ENCODE assay signal across 15 cellular contexts in genomic region chr3:195587824-195588223, GRCh38. TPM values are rescaled to one million over a fixed set of nuclear protein-coding genes. Genes with fewer than 3 reads are reported as not detected.
DNase-seq lines count a peak whose midpoint lies in the region; ATAC-seq and TF ChIP-seq lines count a peak whose summit lies in the region.
"Had no signal": no experiment of that assay in that cellular context is flagged by ENCODE, and none has a peak within 500 bp of the region (broad histone marks: within the 10 kb centered on the region; RNA-seq: fewer than 3 reads in every experiment).

No MANE protein-coding gene starts in this region.

- H3K9me3 ChIP-seq in breast epithelium (peaks cover 0 to 4% of the 10 kb centered on the region in 2 donors), mammary epithelial cell (replicated peaks; ENCODE audit: insufficient read depth, low read length) (no peaks in the 10 kb centered on the region), OCI-LY3 (ENCODE audit: insufficient read depth, low read length) (no peaks in the 10 kb centered on the region; the same call in 1 of the 2 replicates)
- H3K9me3 ChIP-seq: BE2C had no signal

- H3K27ac ChIP-seq in breast epithelium, result peak overlapping the region; percentile 38 to 83
- H3K27ac ChIP-seq in mammary epithelial cell (ENCODE audit: insufficient read depth, low read depth, low read length), result no peak overlapping the region
- H3K27ac ChIP-seq in OCI-LY3 (ENCODE audit: low read length), result no peak overlapping the region

- no peaks in the 10 kb centered on the region for H3K27me3 Mint-ChIP-seq in stimulated activated naive CD8-positive, alpha-beta T cell treated with anti-CD3 and anti-CD28 coated beads, Interleukin-15, amount 100 ng/mL, for 72 hours
- H3K27me3 Mint-ChIP-seq: IgD-negative memory B cell had no signal

- no peaks in the 10 kb centered on the region for H3K9me3 Mint-ChIP-seq in stimulated activated naive CD8-positive, alpha-beta T cell treated with anti-CD3 and anti-CD28 coated beads, Interleukin-15, amount 100 ng/mL, for 72 hours
- H3K9me3 Mint-ChIP-seq: IgD-negative memory B cell had no signal

- H3K9ac ChIP-seq in mammary epithelial cell (ENCODE audit: insufficient read depth, low read length) (no peak overlapping the region), OCI-LY3 (ENCODE audit: low read length) (no peak overlapping the region)

- WGBS in mammary epithelial cell (ENCODE audit: low coverage, missing lambda C conversion rate), result 95% methylated on average over 4 of the region's 5 CpGs

- no peak overlapping the region for H3K4me3 ChIP-seq in breast epithelium
- H3K4me3 ChIP-seq in mammary epithelial cell (replicated peaks in 1 of 3; ENCODE audit: insufficient read depth in 1 of 3, low read depth in 2 of 3, low read length in 3 of 3), result no peak overlapping the region
- no peak overlapping the region for H3K4me3 ChIP-seq in OCI-LY3 (ENCODE audit: low read length)

- TF ChIP-seq CTCF in breast epithelium (IDR thresholded peaks at IDR 0.05), result no peak
- no peak for TF ChIP-seq CTCF in mammary epithelial cell (conservative IDR thresholded peaks at IDR 0.05 in 1 of 2, IDR thresholded peaks at IDR 0.05 in 1 of 2; ENCODE audit: extremely low read depth in 1 of 2, insufficient read depth in 1 of 2, low read depth in 1 of 2, low read length in 2 of 2)
- no peak for TF ChIP-seq CTCF in OCI-LY3 (IDR thresholded peaks at IDR 0.05; ENCODE audit: low read depth, low read length)

- no peak overlapping the region for H3K4me3 Mint-ChIP-seq in stimulated activated naive CD8-positive, alpha-beta T cell treated with anti-CD3 and anti-CD28 coated beads, Interleukin-15, amount 100 ng/mL, for 72 hours
- H3K4me3 Mint-ChIP-seq: H9, IgD-negative memory B cell had no signal

- H3K36me3 ChIP-seq in breast epithelium (no peaks in the 10 kb centered on the region), mammary epithelial cell (ENCODE audit: insufficient read depth, low read length) (no peaks in the 10 kb centered on the region), OCI-LY3 (replicated peaks; ENCODE audit: low read depth, low read length) (no peaks in the 10 kb centered on the region)
- H3K36me3 ChIP-seq: BE2C had no signal

- H3K79me2 ChIP-seq in mammary epithelial cell (ENCODE audit: insufficient read depth, low read length) (no peaks in the 10 kb centered on the region), OCI-LY3 (ENCODE audit: low read length) (no peaks in the 10 kb centered on the region)

- peaks cover 13% of the 10 kb centered on the region for H3K4me1 Mint-ChIP-seq in stimulated activated naive CD8-positive, alpha-beta T cell treated with anti-CD3 and anti-CD28 coated beads, Interleukin-15, amount 100 ng/mL, for 72 hours
- H3K4me1 Mint-ChIP-seq: IgD-negative memory B cell had no signal

- no peaks in the 10 kb centered on the region for H3K27me3 ChIP-seq in breast epithelium
- peaks cover 2% of the 10 kb centered on the region for H3K27me3 ChIP-seq in mammary epithelial cell (ENCODE audit: insufficient read depth, low read length)
- peaks cover 22% of the 10 kb centered on the region for H3K27me3 ChIP-seq in OCI-LY3 (ENCODE audit: low read depth, low read length)
- H3K27me3 ChIP-seq: BE2C had no signal

- BruUV-seq in mammary epithelial cell (replicated peaks; lab: Mats Ljungman, UMichigan), result no TSS peak

- H3K27ac Mint-ChIP-seq in stimulated activated naive CD8-positive, alpha-beta T cell treated with anti-CD3 and anti-CD28 coated beads, Interleukin-15, amount 100 ng/mL, for 72 hours, result no peak overlapping the region
- H3K27ac Mint-ChIP-seq: H9, IgD-negative memory B cell had no signal

- peak; percentile 75 for ATAC-seq in stimulated activated naive CD8-positive, alpha-beta T cell treated with anti-CD3 and anti-CD28 coated beads, Interleukin-15, amount 100 ng/mL, for 72 hours
- no peak for ATAC-seq in HG03469 (IDR thresholded peaks at IDR 0.05; ENCODE audit: unreplicated experiment)
- no peak for ATAC-seq in HG03520 (IDR thresholded peaks at IDR 0.05; ENCODE audit: unreplicated experiment)

- H4K20me1 ChIP-seq in mammary epithelial cell (ENCODE audit: insufficient read depth, low read length), result no peaks in the 10 kb centered on the region
- H4K20me1 ChIP-seq in OCI-LY3 (ENCODE audit: insufficient read depth, low read length), result no peaks in the 10 kb centered on the region

- dilution Hi-C loops in mammary epithelial cell (cut with HindIII; ENCODE audit: low sequenced_read_pairs), result no loop called here

- TF ChIP-seq POLR2A in breast epithelium (IDR thresholded peaks at IDR 0.05), result no peak

- peaks cover 0 to 6% of the 10 kb centered on the region in 2 donors for H3K4me1 ChIP-seq in breast epithelium
- peaks cover 7% of the 10 kb centered on the region for H3K4me1 ChIP-seq in mammary epithelial cell (ENCODE audit: insufficient read depth, low read length)
- 0 out of 2 replicates have a peak, but pooled peaks cover 3% of the 10 kb centered on the region for H3K4me1 ChIP-seq in OCI-LY3 (ENCODE audit: low read length)
- H3K4me1 ChIP-seq: BE2C had no signal

- in situ Hi-C loops in mammary epithelial cell (cut with MboI; ENCODE audit: low sequenced_read_pairs in 2 of 2), result no loop called here

- H2AFZ ChIP-seq in mammary epithelial cell (ENCODE audit: low read depth, low read length), result no peak overlapping the region
- no peak overlapping the region for H2AFZ ChIP-seq in OCI-LY3 (ENCODE audit: low read depth, low read length)

- CTCF ChIA-PET in mammary epithelial cell (lab: Charles Lee; ENCODE audit: low non-redundant PET), result no interaction called here

- no peak overlapping the region for H3K4me2 ChIP-seq in mammary epithelial cell (ENCODE audit: insufficient read depth, low read depth, low read length)
- H3K4me2 ChIP-seq in OCI-LY3 (ENCODE audit: low read length), result 0 out of 2 replicates have a peak overlapping the region, but pooled peaks have one; percentile 9

- intact Hi-C loops in breast epithelium (cut with DNase I; ENCODE audit: low total_unique reads), result no loop called here
- intact Hi-C loops in mammary epithelial cell (cut with micrococcal nuclease), result no loop called here

- no peak for DNase-seq in breast epithelium (ENCODE audit: low spot score in 2 of 2)
- DNase-seq in mammary epithelial cell, result no peak
- DNase-seq in central memory CD4-positive, alpha-beta T cell, result peak; percentile 2
- DNase-seq in stimulated activated naive CD8-positive, alpha-beta T cell treated with anti-CD3 and anti-CD28 coated beads, Interleukin-15, amount 100 ng/mL, for 72 hours, result peak in 1 of 2 donors; percentile 49
- DNase-seq: BE2C, H9, NCI-H1436, NCI-H2029 treated with DMSO at 0.1 percent for 48 hours, NCI-H510A treated with DMSO at 0.1 percent for 48 hours, SHP77 had no signal

RNA-seq across cellular contexts. Expression of gene APOD, which starts 4.1 kb away (rescaled TPM):
- 1,000 to 10,000 TPM in 2 of 3 donors, 100 to 1,000 TPM in 1; 651 to 2,224 (median 1,247) TPM for total RNA-seq in breast epithelium
- 10 to 100 TPM in 1 of 2 donors, not detected in 1; 31.7 TPM for total RNA-seq in mammary epithelial cell
- 0.86 TPM for polyA plus RNA-seq in mammary epithelial cell
- not detected for polyA minus RNA-seq in mammary epithelial cell
- total RNA-seq: Daoy, H9 had no signal
- polyA plus RNA-seq: IgD-negative memory B cell had no signal

RNA-seq across cellular contexts. Expression of gene PPP1R2, which starts 44.7 kb away (rescaled TPM):
- total RNA-seq in breast epithelium, result 10 to 100 TPM; 44.8 to 65.7 (median 61.6) TPM
- total RNA-seq in mammary epithelial cell, result 100 to 1,000 TPM in 1 of 2 donors, 10 to 100 TPM in 1; 45.5 to 129 TPM
- 11.5 TPM for polyA plus RNA-seq in mammary epithelial cell
- 34.8 TPM for polyA minus RNA-seq in mammary epithelial cell

Comparison
In these comparisons a context has a peak if more than half of its experiments do, and no peak if none do; other contexts are left out.
1. H3K27ac ChIP-seq: peak in breast epithelium (2 of 2); none in mammary epithelial cell (single experiment) and OCI-LY3 (single experiment).
2. RNA of gene APOD, which starts 4.1 kb away (total RNA-seq): 651 to 2,224 TPM in breast epithelium; 31.7 TPM in mammary epithelial cell; every median in the first group is over 10 times any median in the second.